ENCODE assay signal across 13 cellular contexts in genomic region chr4:41141910-41142309, GRCh38.
DNase-seq lines count a peak whose midpoint lies in the region; TF ChIP-seq lines count a peak whose summit lies in the region.
"Had no signal": no experiment of that assay in that cellular context is flagged by ENCODE, and none has a peak within 500 bp of the region (broad histone marks: within the 10 kb centered on the region; RNA-seq: fewer than 3 reads in every experiment).

No MANE protein-coding gene starts in this region.

- peaks cover 39% of the 10 kb centered on the region for H3K4me1 ChIP-seq in stomach smooth muscle (ENCODE audit: control insufficient read depth, insufficient read depth, low read length)
- no peaks in the 10 kb centered on the region for H3K4me1 ChIP-seq in effector memory CD4-positive, alpha-beta T cell (ENCODE audit: control insufficient read depth, insufficient read depth, low read length, poor library complexity, severe bottlenecking)

- DNase-seq in HCEC 1CT (peak; percentile 61), brain microvascular endothelial cell (no peak), iris pigment epithelial cell (ENCODE audit: low read depth) (peak; percentile 89), Ammon's horn (ENCODE audit: low spot score) (no peak), NCI-H1436 (lab: John Stamatoyannopoulos, UW) (no peak)
- DNase-seq in effector memory CD4-positive, alpha-beta T cell = no peak
- no peak for DNase-seq in activated naive CD4-positive, alpha-beta T cell (lab: John Stamatoyannopoulos, UW)
- DNase-seq: activated CD4-positive, alpha-beta T cell treated with anti-CD3 and anti-CD28 coated beads, Interleukin-2, amount 10 ng/mL, durations not matched to agents 7 days and 5 days; anterior cingulate cortex; H7; NCI-H2029 treated with DMSO at 0.1 percent for 48 hours; SHP77 had no signal

- H3K27me3 ChIP-seq in brain microvascular endothelial cell (replicated peaks) = no peaks in the 10 kb centered on the region
- H3K27me3 ChIP-seq in stomach smooth muscle (ENCODE audit: control insufficient read depth in 1 of 2, insufficient read depth in 2 of 2, low read length in 2 of 2) = no peaks in the 10 kb centered on the region
- H3K27me3 ChIP-seq in effector memory CD4-positive, alpha-beta T cell (replicated peaks; ENCODE audit: control insufficient read depth, insufficient read depth, low read length, poor library complexity, severe bottlenecking) = no peaks in the 10 kb centered on the region

- peaks cover 27% of the 10 kb centered on the region for H3K36me3 ChIP-seq in brain microvascular endothelial cell (replicated peaks)
- no peaks in the 10 kb centered on the region for H3K36me3 ChIP-seq in stomach smooth muscle (ENCODE audit: control insufficient read depth in 2 of 2, insufficient read depth in 2 of 2, low read length in 2 of 2)
- H3K36me3 ChIP-seq in effector memory CD4-positive, alpha-beta T cell (ENCODE audit: control insufficient read depth, insufficient read depth, low read length) = no peaks in the 10 kb centered on the region

- H3K4me3 ChIP-seq in brain microvascular endothelial cell (ENCODE audit: low read depth, low read length) (no peak overlapping the region), stomach smooth muscle (ENCODE audit: low read length in 2 of 2) (no peak overlapping the region)
- no peak overlapping the region for H3K4me3 ChIP-seq in effector memory CD4-positive, alpha-beta T cell (ENCODE audit: insufficient read depth, low read depth, low read length, poor library complexity, severe bottlenecking)

- H3K27ac ChIP-seq in brain microvascular endothelial cell (peak overlapping the region; percentile 92), stomach smooth muscle (ENCODE audit: low read length) (peak overlapping the region; percentile 77)
- no peak overlapping the region for H3K27ac ChIP-seq in effector memory CD4-positive, alpha-beta T cell (ENCODE audit: insufficient read depth, low read length, poor library complexity, severe bottlenecking)

- H3K9ac ChIP-seq in stomach smooth muscle (ENCODE audit: low read length in 2 of 2) = no peak overlapping the region

- in situ Hi-C loops in brain microvascular endothelial cell (cut with HindIII; ENCODE audit: low pct_ligation_motif_present, low sequenced_read_pairs) = no loop called here

- no peak for TF ChIP-seq CTCF in brain microvascular endothelial cell (IDR thresholded peaks at IDR 0.05; ENCODE audit: low read depth, low read length, missing control alignments)

- H3K9me3 ChIP-seq in stomach smooth muscle (ENCODE audit: control insufficient read depth in 2 of 2, low read length in 2 of 2) = no peaks in the 10 kb centered on the region
- no peaks in the 10 kb centered on the region for H3K9me3 ChIP-seq in effector memory CD4-positive, alpha-beta T cell (ENCODE audit: control insufficient read depth, low read length)

Comparison
In these comparisons a context has a peak if more than half of its experiments do, and no peak if none do; other contexts are left out.
1. DNase-seq: peak in HCEC 1CT (single experiment) and iris pigment epithelial cell (single experiment); none in brain microvascular endothelial cell (single experiment), Ammon's horn (single experiment), NCI-H1436 (single experiment), effector memory CD4-positive, alpha-beta T cell (0 of 3) and activated naive CD4-positive, alpha-beta T cell (0 of 4).